Comparison of ENCODE assay signal across 12 cellular contexts in the genomic region with DNA sequence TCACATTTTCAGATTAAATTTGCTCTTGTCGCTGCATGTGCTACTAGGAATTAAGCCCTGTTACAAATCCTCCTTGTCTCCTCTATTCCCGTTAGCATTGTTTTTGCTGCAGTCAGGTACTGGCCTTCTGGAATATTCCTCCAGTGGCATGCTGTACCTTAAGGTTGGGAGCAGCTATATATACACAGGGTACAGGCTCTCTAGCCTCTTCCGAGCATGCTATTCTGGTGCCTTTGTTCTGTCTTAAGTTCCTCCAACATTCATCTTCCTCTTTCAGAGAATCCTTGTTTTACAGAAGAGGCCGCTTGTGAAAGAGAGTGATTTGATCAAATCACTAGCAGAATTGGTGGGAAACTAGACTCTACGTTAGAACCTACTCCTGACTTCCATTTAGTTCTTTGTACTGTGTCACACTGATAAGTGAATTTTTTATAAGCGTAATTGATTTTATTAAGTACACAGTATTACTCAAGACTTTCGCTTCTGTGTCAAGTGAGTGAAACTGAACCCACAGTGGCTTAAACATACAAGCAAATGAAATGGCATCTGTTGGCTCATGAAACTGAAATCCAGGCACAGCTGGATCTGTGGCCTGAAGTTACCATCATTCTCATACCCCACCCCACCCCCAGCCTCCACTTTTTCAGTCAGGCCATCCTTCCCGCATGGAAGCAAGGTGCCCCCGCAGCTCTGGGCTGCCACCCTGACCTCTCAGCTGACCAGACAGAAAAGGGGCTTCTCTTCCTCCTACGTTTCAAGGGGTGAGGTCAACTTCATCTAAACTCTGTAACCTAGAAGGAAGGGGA.
DNase-seq lines count a peak whose midpoint lies in the region; ATAC-seq and TF ChIP-seq lines count a peak whose summit lies in the region.
"Had no signal": no experiment of that assay in that cellular context is flagged by ENCODE, and none has a peak within 500 bp of the region (broad histone marks: within the 10 kb centered on the region; RNA-seq: fewer than 3 reads in every experiment).

No MANE protein-coding gene starts in this region.

- no peaks in the 10 kb centered on the region for H3K27me3 ChIP-seq in body of pancreas
- H3K27me3 ChIP-seq in A673 (replicated peaks; ENCODE audit: insufficient read depth, low read depth, low read length, poor library complexity), result no peaks in the 10 kb centered on the region
- H3K27me3 ChIP-seq: foreskin keratinocyte had no signal

- 65 to 68% methylated on average over 10 of the region's 10 CpGs for WGBS in body of pancreas, 2 donors

- intact Hi-C loops in body of pancreas (cut with DNase I), result no loop called here
- intact Hi-C loops in A673 (cut with micrococcal nuclease; ENCODE audit: unreplicated experiment), result no loop called here
- intact Hi-C loops in left ventricle myocardium superior (cut with micrococcal nuclease), result no loop called here

- no peaks in the 10 kb centered on the region for H3K9me3 ChIP-seq in body of pancreas
- H3K9me3 ChIP-seq in A673 (ENCODE audit: low read depth, low read length, poor library complexity, severe bottlenecking), result no peaks in the 10 kb centered on the region

- peak overlapping the region in 2 of 4 donors; percentile 28 to 42 for H3K27ac ChIP-seq in body of pancreas
- no peak overlapping the region for H3K27ac ChIP-seq in A673 (ENCODE audit: low read depth, low read length, poor library complexity, severe bottlenecking)
- H3K27ac ChIP-seq: foreskin keratinocyte had no signal

- TF ChIP-seq CTCF in body of pancreas (IDR thresholded peaks at IDR 0.05) (no peak), A673 (conservative IDR thresholded peaks at IDR 0.05; ENCODE audit: low read depth, low read length) (no peak)

- CTCF ChIA-PET in A673 (lab: Charles Lee), result no interaction called here

- H3K36me3 ChIP-seq in body of pancreas (replicated peaks in 1 of 2; ENCODE audit: insufficient read depth in 1 of 2, low read depth in 2 of 2) (no peaks in the 10 kb centered on the region), A673 (ENCODE audit: insufficient read depth, low read length, poor library complexity, severe bottlenecking) (no peaks in the 10 kb centered on the region)

- TF ChIP-seq POLR2A in body of pancreas (IDR thresholded peaks at IDR 0.05), result no peak

- POLR2A ChIA-PET in A673 (lab: Charles Lee; ENCODE audit: low non-redundant PET), result no interaction called here

- H3K4me1 ChIP-seq in body of pancreas (peaks cover 20% of the 10 kb centered on the region), A673 (ENCODE audit: insufficient read depth, low read length, poor library complexity, severe bottlenecking) (no peaks in the 10 kb centered on the region)
- H3K4me1 ChIP-seq: foreskin keratinocyte had no signal

- ATAC-seq in GM19463 (IDR thresholded peaks at IDR 0.05; ENCODE audit: unreplicated experiment), result peak; percentile 76
- ATAC-seq in HG03139 (IDR thresholded peaks at IDR 0.05; ENCODE audit: unreplicated experiment), result peak; percentile 64
- ATAC-seq in body of pancreas, result peak; percentile 75
- no peak for ATAC-seq in left ventricle myocardium superior
- ATAC-seq: foreskin keratinocyte, K562 had no signal

- no peak overlapping the region for H3K4me3 ChIP-seq in body of pancreas
- H3K4me3 ChIP-seq in A673 (ENCODE audit: low read depth, low read length, poor library complexity, severe bottlenecking), result no peak overlapping the region
- H3K4me3 ChIP-seq: K562 had no signal

- DNase-seq in Ammon's horn (ENCODE audit: low spot score), result peak; percentile 43
- DNase-seq in body of pancreas, result no peak
- no peak for DNase-seq in midbrain (lab: John Stamatoyannopoulos, UW)
- DNase-seq in A673 (ENCODE audit: low spot score), result no peak
- DNase-seq in stimulated activated naive CD4-positive, alpha-beta T cell (lab: John Stamatoyannopoulos, UW), result no peak
- DNase-seq in left ventricle myocardium superior, result no peak
- DNase-seq: foreskin keratinocyte, H7, NCI-H510A had no signal

- no TSS peak for BruUV-seq in A673 (replicated peaks; lab: Mats Ljungman, UMichigan)
